ENCODE assay signal across 31 cellular contexts in the genomic region with DNA sequence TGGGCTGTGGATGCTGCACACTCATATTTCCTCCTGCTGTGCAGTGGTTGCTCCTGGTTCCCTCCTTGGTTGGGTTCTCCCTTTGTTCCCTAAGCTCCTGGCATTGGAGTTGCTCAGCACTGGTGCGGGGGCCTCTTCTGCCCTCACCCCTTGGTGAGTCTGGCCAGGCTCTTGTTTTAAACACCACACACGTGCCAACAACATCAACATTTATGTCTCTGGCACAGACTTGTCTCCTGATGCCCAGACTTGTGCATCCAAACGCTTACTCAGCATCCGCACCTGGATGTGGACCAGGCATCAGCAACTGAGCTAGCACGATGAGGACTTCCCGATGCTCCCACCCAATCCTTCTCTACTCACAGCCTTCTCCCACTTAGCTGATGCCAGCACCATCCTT.
"Had no signal": no experiment of that assay in that cellular context is flagged by ENCODE, and none has a peak within 500 bp of the region (broad histone marks: within the 10 kb centered on the region; RNA-seq: fewer than 3 reads in every experiment).

No MANE protein-coding gene starts in this region.

- ATAC-seq: activated CD8-positive, alpha-beta T cell treated with anti-CD3 and anti-CD28 coated beads for 36 hours; activated naive CD4-positive, alpha-beta T cell treated with anti-CD3 and anti-CD28 coated beads, Interleukin-2, amount 50 U/mL, for 72 hours; activated T-cell treated with anti-CD3 and anti-CD28 coated beads, Interleukin-2, amount 50 U/mL, for 72 hours; activated T-helper 17 cell treated with anti-CD3 and anti-CD28 coated beads, Interleukin-2, amount 50 U/mL, for 72 hours; body of pancreas; Panc1 had no signal

- H3K9me3 ChIP-seq: adrenal gland, body of pancreas, breast epithelium, SK-N-SH had no signal

- H3K4me1 Mint-ChIP-seq: activated CD4-positive, alpha-beta T cell treated with anti-CD3 and anti-CD28 coated beads, Interleukin-2, amount 10 ng/mL, durations not matched to agents 24 days and 14 days; activated T-helper 17 cell treated with anti-CD3 and anti-CD28 coated beads, Interleukin-2, amount 50 U/mL, for 72 hours had no signal

- H3K27ac ChIP-seq: adrenal gland, body of pancreas, breast epithelium, SJSA1 had no signal

- DNase-seq: activated CD4-positive, alpha-beta T cell treated with anti-CD3 and anti-CD28 coated beads, Interleukin-2, amount 10 ng/mL, durations not matched to agents 24 days and 14 days; activated CD4-positive, alpha-beta T cell treated with anti-CD3 and anti-CD28 coated beads, Interleukin-2, amount 50 U/mL, for 4 hours; activated CD8-positive, alpha-beta T cell treated with anti-CD3 and anti-CD28 coated beads for 36 hours; activated gamma-delta T cell treated with Interleukin-2 at 50 U/mL for 16 hours; activated naive CD4-positive, alpha-beta T cell treated with anti-CD3 and anti-CD28 coated beads for 36 hours; activated T-cell treated with anti-CD3 and anti-CD28 coated beads, Interleukin-2, amount 50 U/mL, for 1 hour; activated T-cell treated with anti-CD3 and anti-CD28 coated beads, Interleukin-2, amount 50 U/mL, for 72 hours; adrenal gland; body of pancreas; caudate nucleus; cerebellar nuclear complex; NCI-H1105; NCI-H1417 treated with DMSO at 0.1 percent for 48 hours; NCI-H187 treated with DMSO at 0.1 percent for 48 hours; NCI-H2081 treated with DMSO at 0.1 percent for 48 hours; NCI-H226; NCI-H446 treated with DMSO at 0.1 percent for 48 hours; NCI-H524; NCI-H69; NCI-H82; SHP77 treated with DMSO at 0.1 percent for 48 hours; SK-N-SH had no signal

- H3K4me3 ChIP-seq: adrenal gland, body of pancreas, breast epithelium, SJSA1 had no signal

- H3K36me3 ChIP-seq: adrenal gland, breast epithelium, SJSA1 had no signal

- H3K9me2 ChIP-seq: SK-N-SH had no signal

- H3K27ac Mint-ChIP-seq: activated CD4-positive, alpha-beta T cell treated with anti-CD3 and anti-CD28 coated beads, Interleukin-2, amount 10 ng/mL, durations not matched to agents 24 days and 14 days; activated CD8-positive, alpha-beta T cell treated with anti-CD3 and anti-CD28 coated beads for 36 hours; activated naive CD4-positive, alpha-beta T cell treated with anti-CD3 and anti-CD28 coated beads for 36 hours; activated naive CD4-positive, alpha-beta T cell treated with anti-CD3 and anti-CD28 coated beads, Interleukin-2, amount 50 U/mL, for 72 hours; activated T-cell treated with anti-CD3 and anti-CD28 coated beads, Interleukin-2, amount 50 U/mL, for 72 hours; activated T-helper 17 cell treated with anti-CD3 and anti-CD28 coated beads, Interleukin-2, amount 50 U/mL, for 72 hours; T-helper 1 cell treated with Interleukin-12 subunit alpha and Interleukin-12 subunit beta and Interleukin-4 antibody, amounts not matched to agents 30 μg/mL and 1 μg/mL, for 36 hours; T-helper 2 cell treated with Interferon-gamma antibody and Interleukin-4, amounts not matched to agents 5 μg/mL and 100 μg/mL, for 36 hours had no signal

- H3K4me3 Mint-ChIP-seq: activated CD4-positive, alpha-beta T cell treated with anti-CD3 and anti-CD28 coated beads, Interleukin-2, amount 10 ng/mL, durations not matched to agents 24 days and 14 days; activated CD8-positive, alpha-beta T cell treated with anti-CD3 and anti-CD28 coated beads for 36 hours; activated naive CD4-positive, alpha-beta T cell treated with anti-CD3 and anti-CD28 coated beads for 36 hours; activated T-cell treated with anti-CD3 and anti-CD28 coated beads, Interleukin-2, amount 50 U/mL, for 72 hours; activated T-helper 17 cell treated with anti-CD3 and anti-CD28 coated beads, Interleukin-2, amount 50 U/mL, for 72 hours; T-helper 1 cell treated with Interleukin-12 subunit alpha and Interleukin-12 subunit beta and Interleukin-4 antibody, amounts not matched to agents 30 μg/mL and 1 μg/mL, for 36 hours; T-helper 2 cell treated with Interferon-gamma antibody and Interleukin-4, amounts not matched to agents 5 μg/mL and 100 μg/mL, for 36 hours had no signal

- FAIRE-seq: astrocyte, TTC549 had no signal

- H3K4me1 ChIP-seq: adrenal gland, body of pancreas, breast epithelium, SJSA1 had no signal

- H3K9ac ChIP-seq: SK-N-SH had no signal

- H3K4me2 ChIP-seq: SK-N-SH had no signal

- H3K9me3 Mint-ChIP-seq: T-helper 1 cell treated with Interleukin-12 subunit alpha and Interleukin-12 subunit beta and Interleukin-4 antibody, amounts not matched to agents 30 μg/mL and 1 μg/mL, for 36 hours had no signal

- H3K27me3 ChIP-seq: adrenal gland, body of pancreas, SJSA1 had no signal
